Comparison of ENCODE assay signal across 30 cellular contexts in genomic region chr3:114645392-114645791, GRCh38.
DNase-seq lines count a peak whose midpoint lies in the region; ATAC-seq and TF ChIP-seq lines count a peak whose summit lies in the region.
"Had no signal": no experiment of that assay in that cellular context is flagged by ENCODE, and none has a peak within 500 bp of the region (broad histone marks: within the 10 kb centered on the region; RNA-seq: fewer than 3 reads in every experiment).

No MANE protein-coding gene starts in this region.

- no peak overlapping the region for H3K9ac ChIP-seq in GM23248
- H3K9ac ChIP-seq in fibroblast of lung (ENCODE audit: insufficient read depth, low read length), result no peak overlapping the region

- H3F3A ChIP-seq in GM23248 (ENCODE audit: insufficient read depth), result peaks cover 19% of the 10 kb centered on the region

- H3K36me3 ChIP-seq in GM23248 (ENCODE audit: low read depth), result no peaks in the 10 kb centered on the region
- H3K36me3 ChIP-seq in fibroblast of lung (ENCODE audit: control insufficient read depth, insufficient read depth, low read length), result no peaks in the 10 kb centered on the region
- H3K36me3 ChIP-seq in HAP-1 (replicated peaks), result no peaks in the 10 kb centered on the region
- H3K36me3 ChIP-seq: heart right ventricle had no signal

- peaks cover 2% of the 10 kb centered on the region for H3K36me3 Mint-ChIP-seq in osteocyte (ENCODE audit: unreplicated experiment)
- H3K36me3 Mint-ChIP-seq in activated CD8-positive, alpha-beta memory T cell treated with anti-CD3 and anti-CD28 coated beads, Interleukin-2, amount 10 ng/mL, durations not matched to agents 7 days and 5 days, result peaks cover 1% of the 10 kb centered on the region
- H3K36me3 Mint-ChIP-seq: CD14-positive monocyte; natural killer cell treated with Interleukin-12 subunit alpha and Interleukin-12 subunit beta and Interleukin-15 and Interleukin-18, amount 100 ng/mL, for 72 hours; type B pancreatic cell had no signal

- TF ChIP-seq CTCF in fibroblast of lung (conservative IDR thresholded peaks at IDR 0.05 in 1 of 2, IDR thresholded peaks at IDR 0.05 in 1 of 2; ENCODE audit: low read depth in 1 of 2, low read length in 2 of 2) (no peak), osteocyte (IDR thresholded peaks at IDR 0.05) (no peak)

- ATAC-seq in activated CD8-positive, alpha-beta memory T cell treated with anti-CD3 and anti-CD28 coated beads, Interleukin-2, amount 10 ng/mL, durations not matched to agents 7 days and 5 days, result no peak
- ATAC-seq: heart right ventricle; natural killer cell treated with Interleukin-12 subunit alpha and Interleukin-12 subunit beta and Interleukin-15 and Interleukin-18, amount 100 ng/mL, for 72 hours; stimulated activated naive B cell treated with anti-CD40 and anti-IgM and Interleukin-4, amounts not matched to agents 10 μg/mL and 1 μg/mL and 100 μg/mL, for 72 hours had no signal

- H2AFZ ChIP-seq in GM23248, result no peak overlapping the region
- H2AFZ ChIP-seq in fibroblast of lung (ENCODE audit: low read length), result no peak overlapping the region

- peak; percentile 35 for DNase-seq in GM23248
- peak; percentile 44 for DNase-seq in M059J (ENCODE audit: low read depth)
- peak; percentile 46 to 65 for DNase-seq in fibroblast of lung (ENCODE audit: low read depth in 2 of 2)
- DNase-seq in osteocyte (ENCODE audit: extremely low spot score, unreplicated experiment), result no peak
- no peak for DNase-seq in AG08396 (ENCODE audit: low spot score)
- no peak for DNase-seq in HAP-1 (ENCODE audit: low spot score in 2 of 2)
- no peak for DNase-seq in activated CD8-positive, alpha-beta memory T cell treated with anti-CD3 and anti-CD28 coated beads, Interleukin-2, amount 10 ng/mL, durations not matched to agents 7 days and 5 days
- DNase-seq: activated CD4-positive, alpha-beta memory T cell treated with anti-CD3 and anti-CD28 coated beads, Interleukin-2, amount 10 ng/mL, durations not matched to agents 7 days and 5 days; activated CD4-positive, alpha-beta T cell treated with anti-CD3 and anti-CD28 coated beads for 1 hour; activated naive CD4-positive, alpha-beta T cell treated with anti-CD3 and anti-CD28 coated beads, Interleukin-2, amount 50 U/mL, for 16 hours; amygdala; caudate nucleus; DMS79 treated with DMSO at 0.1 percent for 48 hours; erythroblast; heart right ventricle; Karpas-422; NCI-H1417 treated with DMSO at 0.1 percent for 48 hours; NCI-H2081; NCI-H2227 treated with DMSO at 0.1 percent for 48 hours; NCI-H526 treated with DMSO at 0.1 percent for 48 hours; NK-92 treated with Interleukin-12 subunit alpha and Interleukin-12 subunit beta, amount 100 ng/mL, for 24 hours; small intestine; stimulated activated naive B cell treated with anti-CD40 and anti-IgM and Interleukin-4, amounts not matched to agents 10 μg/mL and 1 μg/mL and 100 μg/mL, for 72 hours; T-helper 2 cell had no signal

- in situ Hi-C loops in GM23248 (cut with MboI), result no loop called here
- in situ Hi-C loops in HAP-1 (cut with MboI; ENCODE audit: low sequenced_read_pairs), result no loop called here

- CTCF ChIA-PET in activated CD8-positive, alpha-beta memory T cell treated with anti-CD3 and anti-CD28 coated beads, Interleukin-2, amount 10 ng/mL, durations not matched to agents 7 days and 5 days (lab: Charles Lee), result no interaction called here

- peaks cover 35% of the 10 kb centered on the region for H3K4me1 Mint-ChIP-seq in osteocyte (ENCODE audit: unreplicated experiment)
- no peaks in the 10 kb centered on the region for H3K4me1 Mint-ChIP-seq in activated CD8-positive, alpha-beta memory T cell treated with anti-CD3 and anti-CD28 coated beads, Interleukin-2, amount 10 ng/mL, durations not matched to agents 7 days and 5 days
- H3K4me1 Mint-ChIP-seq: activated CD4-positive, alpha-beta memory T cell treated with anti-CD3 and anti-CD28 coated beads, Interleukin-2, amount 10 ng/mL, durations not matched to agents 7 days and 5 days; CD14-positive monocyte had no signal

- no peaks in the 10 kb centered on the region for H3K9me2 ChIP-seq in GM23248 (ENCODE audit: insufficient read depth)

- H3K27ac ChIP-seq in GM23248 (no peak overlapping the region), fibroblast of lung (ENCODE audit: insufficient read depth, low read length) (no peak overlapping the region)
- H3K27ac ChIP-seq: coronary artery, heart right ventricle had no signal

- no peaks in the 10 kb centered on the region for H3K27me3 Mint-ChIP-seq in osteocyte (ENCODE audit: unreplicated experiment)
- no peaks in the 10 kb centered on the region for H3K27me3 Mint-ChIP-seq in activated CD8-positive, alpha-beta memory T cell treated with anti-CD3 and anti-CD28 coated beads, Interleukin-2, amount 10 ng/mL, durations not matched to agents 7 days and 5 days
- H3K27me3 Mint-ChIP-seq: activated CD4-positive, alpha-beta memory T cell treated with anti-CD3 and anti-CD28 coated beads, Interleukin-2, amount 10 ng/mL, durations not matched to agents 7 days and 5 days; natural killer cell treated with Interleukin-12 subunit alpha and Interleukin-12 subunit beta and Interleukin-15 and Interleukin-18, amount 100 ng/mL, for 72 hours; stimulated activated naive B cell treated with anti-CD40 and anti-IgM and Interleukin-4, amounts not matched to agents 10 μg/mL and 1 μg/mL and 100 μg/mL, for 72 hours; type B pancreatic cell had no signal

- no peaks in the 10 kb centered on the region for H3K79me2 ChIP-seq in GM23248 (ENCODE audit: insufficient read depth)
- no peaks in the 10 kb centered on the region for H3K79me2 ChIP-seq in fibroblast of lung (ENCODE audit: control insufficient read depth, insufficient read depth, low read length)

- no peak overlapping the region for H3K4me2 ChIP-seq in GM23248 (ENCODE audit: unreplicated experiment)
- no peak overlapping the region for H3K4me2 ChIP-seq in fibroblast of lung (ENCODE audit: extremely low read depth, insufficient read depth, low read length)

- H3K27me3 ChIP-seq in GM23248 (replicated peaks; ENCODE audit: insufficient read depth), result no peaks in the 10 kb centered on the region
- H3K27me3 ChIP-seq in fibroblast of lung (ENCODE audit: control insufficient read depth, insufficient read depth, low read length), result no peaks in the 10 kb centered on the region
- H3K27me3 ChIP-seq in HAP-1 (ENCODE audit: low read depth), result no peaks in the 10 kb centered on the region
- H3K27me3 ChIP-seq: heart right ventricle had no signal

- peak overlapping the region; percentile 20 for H3K27ac Mint-ChIP-seq in osteocyte (ENCODE audit: unreplicated experiment)
- no peak overlapping the region for H3K27ac Mint-ChIP-seq in activated CD8-positive, alpha-beta memory T cell treated with anti-CD3 and anti-CD28 coated beads, Interleukin-2, amount 10 ng/mL, durations not matched to agents 7 days and 5 days
- H3K27ac Mint-ChIP-seq: activated CD4-positive, alpha-beta memory T cell treated with anti-CD3 and anti-CD28 coated beads, Interleukin-2, amount 10 ng/mL, durations not matched to agents 7 days and 5 days; activated T-helper 2 cell treated with anti-CD3 and anti-CD28 coated beads, Interferon-gamma antibody, Interleukin-2, Interleukin-4, amounts not matched to agents 10 μg/mL and 5 μg/mL and 100 μg/mL, durations not matched to agents 14 hours and 24 hours and 36 hours; CD14-positive monocyte; natural killer cell treated with Interleukin-12 subunit alpha and Interleukin-12 subunit beta and Interleukin-15 and Interleukin-18, amount 100 ng/mL, for 72 hours; stimulated activated naive B cell treated with anti-CD40 and anti-IgM and Interleukin-4, amounts not matched to agents 10 μg/mL and 1 μg/mL and 100 μg/mL, for 72 hours; type B pancreatic cell had no signal

- no peaks in the 10 kb centered on the region for H3K9me3 Mint-ChIP-seq in osteocyte (ENCODE audit: unreplicated experiment)
- no peaks in the 10 kb centered on the region for H3K9me3 Mint-ChIP-seq in activated CD8-positive, alpha-beta memory T cell treated with anti-CD3 and anti-CD28 coated beads, Interleukin-2, amount 10 ng/mL, durations not matched to agents 7 days and 5 days (ENCODE audit: low read depth)
- H3K9me3 Mint-ChIP-seq: activated CD4-positive, alpha-beta memory T cell treated with anti-CD3 and anti-CD28 coated beads, Interleukin-2, amount 10 ng/mL, durations not matched to agents 7 days and 5 days; activated T-helper 2 cell treated with anti-CD3 and anti-CD28 coated beads, Interferon-gamma antibody, Interleukin-2, Interleukin-4, amounts not matched to agents 10 μg/mL and 5 μg/mL and 100 μg/mL, durations not matched to agents 14 hours and 24 hours and 36 hours; natural killer cell treated with Interleukin-12 subunit alpha and Interleukin-12 subunit beta and Interleukin-15 and Interleukin-18, amount 100 ng/mL, for 72 hours; stimulated activated naive B cell treated with anti-CD40 and anti-IgM and Interleukin-4, amounts not matched to agents 10 μg/mL and 1 μg/mL and 100 μg/mL, for 72 hours; type B pancreatic cell had no signal

- no peaks in the 10 kb centered on the region for H4K20me1 ChIP-seq in GM23248 (ENCODE audit: insufficient read depth)
- H4K20me1 ChIP-seq in fibroblast of lung (ENCODE audit: control insufficient read depth, extremely low read depth, insufficient read depth, low read length), result no peaks in the 10 kb centered on the region

- no peak overlapping the region for H3K4me3 Mint-ChIP-seq in osteocyte (ENCODE audit: unreplicated experiment)
- H3K4me3 Mint-ChIP-seq in activated CD8-positive, alpha-beta memory T cell treated with anti-CD3 and anti-CD28 coated beads, Interleukin-2, amount 10 ng/mL, durations not matched to agents 7 days and 5 days, result no peak overlapping the region
- H3K4me3 Mint-ChIP-seq: activated CD4-positive, alpha-beta memory T cell treated with anti-CD3 and anti-CD28 coated beads, Interleukin-2, amount 10 ng/mL, durations not matched to agents 7 days and 5 days; CD14-positive monocyte; natural killer cell treated with Interleukin-12 subunit alpha and Interleukin-12 subunit beta and Interleukin-15 and Interleukin-18, amount 100 ng/mL, for 72 hours; stimulated activated naive B cell treated with anti-CD40 and anti-IgM and Interleukin-4, amounts not matched to agents 10 μg/mL and 1 μg/mL and 100 μg/mL, for 72 hours; type B pancreatic cell had no signal

- H3K4me1 ChIP-seq in GM23248 (ENCODE audit: insufficient read depth), result peaks cover 32% of the 10 kb centered on the region
- peaks cover 5% of the 10 kb centered on the region for H3K4me1 ChIP-seq in fibroblast of lung (ENCODE audit: control insufficient read depth, extremely low read depth, insufficient read depth, low read length)
- peaks cover 58% of the 10 kb centered on the region for H3K4me1 ChIP-seq in HAP-1

- H3K4me3 ChIP-seq in GM23248 (no peak overlapping the region), fibroblast of lung (replicated peaks in 1 of 4; ENCODE audit: control extremely low read depth in 1 of 4, insufficient read depth in 1 of 4, low read depth in 3 of 4, low read length in 4 of 4) (no peak overlapping the region), HAP-1 (no peak overlapping the region)
- H3K4me3 ChIP-seq: coronary artery, heart right ventricle, lung had no signal

- WGBS in GM23248 (ENCODE audit: low coverage in 1 of 2, low lambda C conversion rate in 2 of 2, missing lambda C conversion rate in 2 of 2), 2 experiments, result 85 to 88% methylated on average over 1 of the region's 1 CpG

- H3K9me3 ChIP-seq in GM23248 (ENCODE audit: low read depth) (no peaks in the 10 kb centered on the region), fibroblast of lung (ENCODE audit: control insufficient read depth, insufficient read depth, low read depth, low read length) (no peaks in the 10 kb centered on the region), HAP-1 (no peaks in the 10 kb centered on the region)
- H3K9me3 ChIP-seq: heart right ventricle had no signal

Comparison
In these comparisons a context has a peak if more than half of its experiments do, and no peak if none do; other contexts are left out.
1. DNase-seq: peak in GM23248 (single experiment), M059J (single experiment) and fibroblast of lung (2 of 2); none in osteocyte (single experiment), AG08396 (single experiment), HAP-1 (0 of 2) and activated CD8-positive, alpha-beta memory T cell treated with anti-CD3 and anti-CD28 coated beads, Interleukin-2, amount 10 ng/mL, durations not matched to agents 7 days and 5 days (single experiment).